Comparison of ENCODE assay signal across 8 cellular contexts in genomic region chr12:53623526-53623925, GRCh38. TPM values are rescaled to one million over a fixed set of nuclear protein-coding genes. Genes with fewer than 3 reads are reported as not detected.
DNase-seq lines count a peak whose midpoint lies in the region; ATAC-seq, FAIRE-seq and TF ChIP-seq lines count a peak whose summit lies in the region.

No MANE protein-coding gene starts in this region.

- CTCF ChIA-PET in GM12878 (lab: Yijun Ruan, JAX): interaction anchor here (0.6 to 3.2 kb wide), 28 partner anchors 9 to 1255 kb away, joined by 3 to 27 read pairs (median 4); partner anchors contain the start of genes ATP5MC2, HOXC10 and HOXC4

- ATAC-seq in Right ventricle myocardium superior (ENCODE audit: poor library complexity): no peak
- no peak for ATAC-seq in GM12878
- ATAC-seq in lower lobe of right lung: no peak

- intact Hi-C loops in Right ventricle myocardium superior (cut with DNase I) (no loop called here), GM12878 (cut with micrococcal nuclease; ENCODE audit: unreplicated experiment) (no loop called here), lower lobe of right lung (cut with DNase I) (no loop called here), uterus (cut with DNase I; ENCODE audit: low total_unique reads) (no loop called here)

- no peak overlapping the region for H2AFZ ChIP-seq in GM12878 (ENCODE audit: control insufficient read depth, low read depth, low read length)

- no TSS peak for BruUV-seq in GM12878 (replicated peaks; lab: Mats Ljungman, UMichigan)

- SMC1A ChIA-PET in GM12878 (lab: Charles Lee; ENCODE audit: uncharacterized antibody, unreplicated experiment): interaction anchor here (0.8 to 4.7 kb wide), 27 partner anchors 8 to 133 kb away, joined by 3 to 52 read pairs (median 5); partner anchors contain the start of gene ATP5MC2

- TF ChIP-seq CTCF in cardiac muscle cell (IDR thresholded peaks at IDR 0.05; ENCODE audit: low read depth, low read length): no peak
- TF ChIP-seq CTCF in GM12878 (IDR thresholded peaks at IDR 0.05 in 2 of 3, conservative IDR thresholded peaks at IDR 0.05 in 1 of 3; ENCODE audit: control insufficient read depth in 2 of 3, extremely low read depth in 1 of 3, insufficient read depth in 1 of 3, low read depth in 3 of 3, low read length in 3 of 3): no peak
- no peak for TF ChIP-seq CTCF in lower lobe of right lung (IDR thresholded peaks at IDR 0.05)
- TF ChIP-seq CTCF in uterus (IDR thresholded peaks at IDR 0.05): no peak

- H3K9me3 ChIP-seq in cardiac muscle cell (ENCODE audit: low read depth): no peaks in the 10 kb centered on the region
- no peaks in the 10 kb centered on the region for H3K9me3 ChIP-seq in GM12878 (replicated peaks; ENCODE audit: control insufficient read depth, insufficient read depth, low read length)
- no peaks in the 10 kb centered on the region for H3K9me3 ChIP-seq in lower lobe of right lung
- H3K9me3 ChIP-seq in uterus: no peaks in the 10 kb centered on the region

- no peaks in the 10 kb centered on the region for H4K20me1 ChIP-seq in GM12878 (ENCODE audit: control insufficient read depth, insufficient read depth)

- no peak for TF ChIP-seq EP300 in GM12878 (IDR thresholded peaks at IDR 0.05; ENCODE audit: borderline replicate concordance in 1 of 2, control insufficient read depth in 1 of 2, low read depth in 2 of 2, low read length in 2 of 2)

- H3K9ac ChIP-seq in GM12878 (ENCODE audit: control insufficient read depth, insufficient read depth, low read length): peak overlapping the region; percentile 14; the same call in 1 of the 2 replicates

- peak overlapping the region; percentile 59 for H3K27ac ChIP-seq in cardiac muscle cell
- H3K27ac ChIP-seq in GM12878 (ENCODE audit: control insufficient read depth, insufficient read depth): peak overlapping the region; percentile 38; the same call in 1 of the 2 replicates
- H3K27ac ChIP-seq in lower lobe of right lung: peak overlapping the region; percentile 91
- H3K27ac ChIP-seq in uterus: peak overlapping the region; percentile 92 to 95

- TF ChIP-seq RAD21 in GM12878 (IDR thresholded peaks at IDR 0.05; ENCODE audit: insufficient read depth, low read depth, low read length): no peak

- 38% methylated on average over 4 of the region's 4 CpGs for WGBS in GM12878 (ENCODE audit: insufficient coverage, insufficient replicate concordance, low lambda C conversion rate, missing lambda C conversion rate)

- RAD21 ChIA-PET in GM12878 (lab: Charles Lee; ENCODE audit: unreplicated experiment): interaction anchor here (0.5 to 4.5 kb wide), 12 partner anchors 10 to 1370 kb away, joined by 3 to 39 read pairs (median 5); partner anchors contain the start of genes ATP5MC2 and TARBP2

- in situ Hi-C loops in GM12878 (cut with MboI): no loop called here

- H3K4me3 ChIP-seq in cardiac muscle cell: no peak overlapping the region
- H3K4me3 ChIP-seq in GM12878: peak overlapping the region; percentile 94
- peak overlapping the region; percentile 67 for H3K4me3 ChIP-seq in lower lobe of right lung
- H3K4me3 ChIP-seq in uterus: peak overlapping the region; percentile 62 to 70

- FAIRE-seq in GM12878 (lab: Jason Lieb, UNC): no peak

- H3K27me3 ChIP-seq in cardiac muscle cell (no peaks in the 10 kb centered on the region), GM12878 (replicated peaks in 1 of 2; ENCODE audit: control insufficient read depth in 2 of 2, insufficient read depth in 2 of 2, low read length in 1 of 2) (no peaks in the 10 kb centered on the region), lower lobe of right lung (ENCODE audit: low read depth) (no peaks in the 10 kb centered on the region), uterus (no peaks in the 10 kb centered on the region)

- H3K36me3 ChIP-seq in cardiac muscle cell (no peaks in the 10 kb centered on the region), GM12878 (ENCODE audit: control insufficient read depth in 2 of 2, insufficient read depth in 2 of 2, low read length in 1 of 2) (no peaks in the 10 kb centered on the region), lower lobe of right lung (no peaks in the 10 kb centered on the region), uterus (no peaks in the 10 kb centered on the region)

- POLR2A ChIA-PET in GM12878 (lab: Charles Lee): interaction anchor here (0.5 to 5.3 kb wide), 16 partner anchors 8 to 701 kb away, joined by 3 to 51 read pairs (median 3); partner anchors contain the start of genes CALCOCO1, CISTR and COPZ1

- H3K4me1 ChIP-seq in cardiac muscle cell (ENCODE audit: low read depth): peaks cover 26% of the 10 kb centered on the region
- no peaks in the 10 kb centered on the region; the same call in 1 of the 2 replicates for H3K4me1 ChIP-seq in GM12878 (ENCODE audit: control insufficient read depth, insufficient read depth, low read length)
- peaks cover 53% of the 10 kb centered on the region for H3K4me1 ChIP-seq in lower lobe of right lung
- H3K4me1 ChIP-seq in uterus: peaks cover 0 to 3% of the 10 kb centered on the region in 2 donors

- H3K79me2 ChIP-seq in GM12878 (ENCODE audit: control insufficient read depth, insufficient read depth, low read length): peaks cover 62% of the 10 kb centered on the region

- TF ChIP-seq POLR2A in GM12878 (IDR thresholded peaks at IDR 0.05; ENCODE audit: low read depth, low read length) (no peak), uterus (IDR thresholded peaks at IDR 0.05) (peak; percentile 29 to 61)

- peak overlapping the region; percentile 85 for H3K4me2 ChIP-seq in GM12878 (ENCODE audit: control insufficient read depth, insufficient read depth)

- DNase-seq in cardiac muscle cell (ENCODE audit: low read depth in 1 of 2, low spot score in 1 of 2) (peak in 1 of 2 donors; percentile 78), Right ventricle myocardium superior (no peak), GM12878 (ENCODE audit: low read depth, low spot score) (no peak), lower lobe of right lung (no peak), uterus (no peak), DMS153 (lab: John Stamatoyannopoulos, UW) (no peak), NCI-H2196 treated with DMSO at 0.1 percent for 48 hours (lab: John Stamatoyannopoulos, UW; ENCODE audit: unreplicated experiment) (no peak)
- DNase-seq in activated CD4-positive, CD25-positive, alpha-beta regulatory T cell treated with anti-CD3 and anti-CD28 coated beads, Interleukin-2, amount 50 U/mL, for 72 hours: no peak

TF ChIP-seq in GM12878, 131 proteins besides CTCF, POLR2A, EP300 and RAD21:
- TF ChIP-seq MLLT1 (IDR thresholded peaks at IDR 0.05): no peak

RNA-seq across cellular contexts. Expression of gene ATF7, which starts 2.7 kb away (rescaled TPM):
- 8.7 and 9.1 TPM in 2 replicates for total RNA-seq in cardiac muscle cell
- polyA plus RNA-seq in cardiac muscle cell: 13.8 and 17.8 TPM in 2 replicates
- 29.1 TPM for total RNA-seq in Right ventricle myocardium superior
- 31.6 and 46.1 TPM in 2 replicates for total RNA-seq in GM12878 (2013; cell fraction: nucleolus; rRNA removed)
- 9.1 and 11.4 TPM in 2 replicates for total RNA-seq in GM12878 (2014; rRNA removed)
- total RNA-seq in GM12878 (2014; rRNA removed; fragmentation: Illumina TruSeq; extraction: Trizol): 14.6 and 16.1 TPM in 2 replicates
- total RNA-seq in GM12878 (2021): 21.5 and 23.6 TPM in 2 replicates
- polyA plus RNA-seq in GM12878 (2011; ENCODE audit: low read depth): 9.6 TPM
- 14.5 and 16.4 TPM in 2 replicates for polyA plus RNA-seq in GM12878 (2011; rRNA removed)
- 10.3 and 12.2 TPM in 2 replicates for polyA plus RNA-seq in GM12878 (2011; cell fraction: cytosol; rRNA removed)
- 19.5 and 20.5 TPM in 2 replicates for polyA plus RNA-seq in GM12878 (2011; cell fraction: nucleus; rRNA removed)
- 9.5 and 10.3 TPM in 2 replicates for polyA plus RNA-seq in GM12878 (2012)
- 21.9 and 26.4 TPM in 2 replicates for polyA plus RNA-seq in GM12878 (2014; fragmentation: Illumina TruSeq; extraction: Trizol)
- polyA plus RNA-seq in GM12878 (2014; fragmentation: Nextera tagmentation; extraction: Ambion mirVana): 10 to 100 TPM; 21.8 to 26.8 TPM
- 14.1 and 17.2 TPM in 2 replicates for polyA plus RNA-seq in GM12878 (2014; rRNA removed)
- 10 to 100 TPM; 30.2 to 30.7 TPM for polyA plus RNA-seq in GM12878 (2016; fragmentation: Nextera tagmentation; extraction: Ambion mirVana)
- 18.9 and 19.0 TPM in 2 replicates for polyA minus RNA-seq in GM12878 (2011; rRNA and poly(A)+ RNA removed)
- polyA minus RNA-seq in GM12878 (2011; cell fraction: cytosol; rRNA and poly(A)+ RNA removed): 9.0 and 13.4 TPM in 2 replicates
- polyA minus RNA-seq in GM12878 (2011; cell fraction: nucleus; rRNA and poly(A)+ RNA removed): 9.3 and 17.1 TPM in 2 replicates
- 61.2 TPM for total RNA-seq in lower lobe of right lung
- total RNA-seq in uterus: 10 to 100 TPM; 10.6 to 47.6 (median 21.3) TPM

RNA-seq across cellular contexts. Expression of gene ATP5MC2, which starts 52.4 kb away (rescaled TPM):
- total RNA-seq in cardiac muscle cell (703 and 923 TPM in 2 replicates), Right ventricle myocardium superior (569 TPM), GM12878 (2014; rRNA removed) (401 and 458 TPM in 2 replicates), GM12878 (2014; rRNA removed; fragmentation: Illumina TruSeq; extraction: Trizol) (403 and 422 TPM in 2 replicates), GM12878 (2021) (380 and 418 TPM in 2 replicates), lower lobe of right lung (264 TPM), uterus (100 to 1,000 TPM in 2 of 4 donors, 10 to 100 TPM in 2; 68.9 to 215 (median 133) TPM)
- polyA plus RNA-seq in cardiac muscle cell (703 and 802 TPM in 2 replicates), GM12878 (2011; rRNA removed) (202 and 379 TPM in 2 replicates), GM12878 (2014; fragmentation: Illumina TruSeq; extraction: Trizol) (642 and 648 TPM in 2 replicates), GM12878 (2014; fragmentation: Nextera tagmentation; extraction: Ambion mirVana) (1,000 to 10,000 TPM in 1 of 2 experiments, 100 to 1,000 TPM in 1; 972 to 1,090 TPM), GM12878 (2014; rRNA removed) (470 and 606 TPM in 2 replicates), GM12878 (2016; fragmentation: Nextera tagmentation; extraction: Ambion mirVana) (100 to 1,000 TPM; 581 to 601 TPM)
- 78.9 and 95.7 TPM in 2 replicates for total RNA-seq in GM12878 (2013; cell fraction: nucleolus; rRNA removed)
- polyA plus RNA-seq in GM12878 (2011; ENCODE audit: low read depth): 407 TPM
- polyA plus RNA-seq in GM12878 (2011; cell fraction: cytosol; rRNA removed): 736 and 802 TPM in 2 replicates
- 242 and 380 TPM in 2 replicates for polyA plus RNA-seq in GM12878 (2011; cell fraction: nucleus; rRNA removed)
- polyA plus RNA-seq in GM12878 (2012): 675 and 683 TPM in 2 replicates
- polyA minus RNA-seq in GM12878 (2011; rRNA and poly(A)+ RNA removed): 847 and 1,381 TPM in 2 replicates
- polyA minus RNA-seq in GM12878 (2011; cell fraction: cytosol; rRNA and poly(A)+ RNA removed): 248 and 263 TPM in 2 replicates
- polyA minus RNA-seq in GM12878 (2011; cell fraction: nucleus; rRNA and poly(A)+ RNA removed): 163 and 192 TPM in 2 replicates

Comparison
In these comparisons a context has a peak if more than half of its experiments do, and no peak if none do; other contexts are left out.
1. H3K27ac ChIP-seq: peak in every context shown above with its lines; median percentile 94 in uterus; 91 in lower lobe of right lung; 59 in cardiac muscle cell; 38 in GM12878.